ENCODE assay signal across 16 cellular contexts in genomic region chr7:35793225-35793579, GRCh38. TPM values are rescaled to one million over a fixed set of nuclear protein-coding genes. Genes with fewer than 3 reads are reported as not detected.
DNase-seq lines count a peak whose midpoint lies in the region; ATAC-seq and TF ChIP-seq lines count a peak whose summit lies in the region.
"Had no signal": no experiment of that assay in that cellular context is flagged by ENCODE, and none has a peak within 500 bp of the region (broad histone marks: within the 10 kb centered on the region; RNA-seq: fewer than 3 reads in every experiment).

No MANE protein-coding gene starts in this region.

- H3K9me3 ChIP-seq in heart left ventricle (peaks cover 0 to 13% (median 0%) of the 10 kb centered on the region in 12 donors), osteoblast (ENCODE audit: low read depth, low read length) (no peaks in the 10 kb centered on the region), adrenal gland (replicated peaks in 1 of 3) (no peaks in the 10 kb centered on the region)

- H3K36me3 ChIP-seq in heart left ventricle (no peaks in the 10 kb centered on the region), osteoblast (ENCODE audit: insufficient read depth, low read length) (no peaks in the 10 kb centered on the region), adrenal gland (replicated peaks in 1 of 2) (no peaks in the 10 kb centered on the region)
- H3K36me3 ChIP-seq: lower lobe of right lung had no signal

- H3K4me1 ChIP-seq in heart left ventricle (peaks cover 0 to 26% (median 12%) of the 10 kb centered on the region in 12 donors), osteoblast (ENCODE audit: insufficient read depth, low read length) (peaks cover 8% of the 10 kb centered on the region), adrenal gland (replicated peaks in 1 of 2) (peaks cover 0 to 11% of the 10 kb centered on the region in 2 donors)

- H4K20me1 ChIP-seq in osteoblast (ENCODE audit: insufficient read depth, low read length): no peaks in the 10 kb centered on the region

- 19 to 41% (median 26%) methylated on average over 2 of the region's 2 CpGs for WGBS in heart left ventricle, 4 donors
- WGBS in adrenal gland, 4 donors: 20 to 71% (median 58%) methylated on average over 2 of the region's 2 CpGs

- H3K9me3 Mint-ChIP-seq in brain: peaks cover 12 to 21% (median 17%) of the 10 kb centered on the region in 5 experiments

- H3K27me3 ChIP-seq in heart left ventricle (no peaks in the 10 kb centered on the region), osteoblast (ENCODE audit: insufficient read depth, low read length) (no peaks in the 10 kb centered on the region), adrenal gland (no peaks in the 10 kb centered on the region)

- no peak overlapping the region for H3K4me3 ChIP-seq in heart left ventricle
- H3K4me3 ChIP-seq in osteoblast (ENCODE audit: insufficient read depth, low read length): peak overlapping the region; percentile 30
- no peak overlapping the region for H3K4me3 ChIP-seq in adrenal gland
- H3K4me3 ChIP-seq: lower lobe of right lung, SK-N-MC had no signal

- DNase-seq in ELF-1 (ENCODE audit: low read depth, low spot score) (peak; percentile 64), heart left ventricle (peak in 3 of 5 donors; percentile 35 to 48 (median 38)), osteoblast (ENCODE audit: insufficient read length, low spot score, missing footprints) (no peak), adrenal gland (no peak), hippocampal formation (lab: John Stamatoyannopoulos, UW) (no peak), NCI-H2196 treated with DMSO at 0.1 percent for 48 hours (lab: John Stamatoyannopoulos, UW; ENCODE audit: unreplicated experiment) (no peak), SIG-M5 (lab: John Stamatoyannopoulos, UW) (no peak)
- DNase-seq: activated CD4-positive, alpha-beta T cell treated with anti-CD3 and anti-CD28 coated beads, Interleukin-2, amount 10 ng/mL, durations not matched to agents 7 days and 5 days; activated naive CD8-positive, alpha-beta T cell treated with anti-CD3 and anti-CD28 coated beads for 36 hours; CD4-positive, alpha-beta T cell; DMS79 treated with DMSO at 0.1 percent for 48 hours; Karpas-422; lower lobe of right lung; NCI-H146 had no signal

- peak; percentile 48 to 88 (median 76) for ATAC-seq in heart left ventricle

- peak overlapping the region; percentile 8 to 80 (median 58) for H3K27ac ChIP-seq in heart left ventricle
- no peak overlapping the region for H3K27ac ChIP-seq in osteoblast (ENCODE audit: low read depth, low read length)
- peak overlapping the region in 1 of 5 donors; percentile 2 for H3K27ac ChIP-seq in adrenal gland
- H3K27ac ChIP-seq: lower lobe of right lung, SK-N-MC had no signal

- H3K4me2 ChIP-seq in osteoblast (ENCODE audit: insufficient read depth, low read length): peak overlapping the region; percentile 57

- TF ChIP-seq POLR2A in heart left ventricle (IDR thresholded peaks at IDR 0.05) (no peak), adrenal gland (IDR thresholded peaks at IDR 0.05) (no peak)

- peaks cover 20% of the 10 kb centered on the region for H3K36me3 Mint-ChIP-seq in brain

- H2AFZ ChIP-seq in osteoblast (ENCODE audit: low read length): peak overlapping the region; percentile 72

- no peaks in the 10 kb centered on the region for H3K27me3 Mint-ChIP-seq in brain
- H3K27me3 Mint-ChIP-seq: activated naive CD8-positive, alpha-beta T cell treated with anti-CD3 and anti-CD28 coated beads for 36 hours; CD4-positive, alpha-beta T cell had no signal

- intact Hi-C loops in heart left ventricle (cut with DNase I) (no loop called here), adrenal gland (cut with DNase I) (loop anchor here in 1 of 2 donors (10.0 kb wide), 1 partner anchor 112 kb away; no protein-coding TSS in a partner anchor)

- H3K79me2 ChIP-seq in osteoblast (ENCODE audit: insufficient read depth, low read length): no peaks in the 10 kb centered on the region

- H3K4me1 Mint-ChIP-seq in brain: peaks cover 29% of the 10 kb centered on the region
- H3K4me1 Mint-ChIP-seq: activated CD4-positive, alpha-beta T cell treated with anti-CD3 and anti-CD28 coated beads, Interleukin-2, amount 10 ng/mL, durations not matched to agents 7 days and 5 days; activated naive CD8-positive, alpha-beta T cell treated with anti-CD3 and anti-CD28 coated beads for 36 hours had no signal

- H3K27ac Mint-ChIP-seq in brain: peak overlapping the region in 3 of 5 experiments; percentile 67 to 78 (median 76)
- H3K27ac Mint-ChIP-seq: activated CD4-positive, alpha-beta T cell treated with anti-CD3 and anti-CD28 coated beads, Interleukin-2, amount 10 ng/mL, durations not matched to agents 7 days and 5 days; activated naive CD8-positive, alpha-beta T cell treated with anti-CD3 and anti-CD28 coated beads for 36 hours; CD4-positive, alpha-beta T cell had no signal

- TF ChIP-seq CTCF in brain (conservative IDR thresholded peaks at IDR 0.05) (no peak), heart left ventricle (IDR thresholded peaks at IDR 0.05) (no peak), osteoblast (IDR thresholded peaks at IDR 0.05; ENCODE audit: extremely low read depth, low read depth, low read length) (no peak), adrenal gland (IDR thresholded peaks at IDR 0.05) (no peak)

- H3K4me3 Mint-ChIP-seq in brain: peak overlapping the region in 2 of 5 experiments; percentile 31
- H3K4me3 Mint-ChIP-seq: activated CD4-positive, alpha-beta T cell treated with anti-CD3 and anti-CD28 coated beads, Interleukin-2, amount 10 ng/mL, durations not matched to agents 7 days and 5 days; activated naive CD8-positive, alpha-beta T cell treated with anti-CD3 and anti-CD28 coated beads for 36 hours; CD4-positive, alpha-beta T cell had no signal

RNA-seq across cellular contexts. Expression of gene SEPTIN7, which starts 7.7 kb away (rescaled TPM):
- polyA plus RNA-seq in brain (ENCODE audit: insufficient read depth, low read depth, low replicate concordance) (238 TPM), heart left ventricle (100 to 1,000 TPM; 119 to 200 TPM), adrenal gland (100 to 1,000 TPM in 2 of 3 donors, 10 to 100 TPM in 1; 72.3 to 267 (median 119) TPM)
- total RNA-seq in heart left ventricle (100 to 1,000 TPM; 133 to 232 (median 200) TPM), osteoblast (178 and 191 TPM in 2 replicates), adrenal gland (100 to 1,000 TPM; 101 to 212 (median 155) TPM)

Comparison
In these comparisons a context has a peak if more than half of its experiments do, and no peak if none do; other contexts are left out.
1. DNase-seq: peak in ELF-1 (single experiment) and heart left ventricle (3 of 5); none in osteoblast (single experiment), adrenal gland (0 of 7), hippocampal formation (0 of 2), NCI-H2196 treated with DMSO at 0.1 percent for 48 hours (single experiment) and SIG-M5 (single experiment).